22 cellular contexts compared by ENCODE assay signal in genomic region chr20:59824711-59825562, GRCh38.
DNase-seq lines count a peak whose midpoint lies in the region; FAIRE-seq and TF ChIP-seq lines count a peak whose summit lies in the region.
"Had no signal": no experiment of that assay in that cellular context is flagged by ENCODE, and none has a peak within 500 bp of the region (broad histone marks: within the 10 kb centered on the region; RNA-seq: fewer than 3 reads in every experiment).

No MANE protein-coding gene starts in this region.

- in situ Hi-C loops in GM13976 (cut with MboI; ENCODE audit: low sequenced_read_pairs, unreplicated experiment), result no loop called here

- no peaks in the 10 kb centered on the region for H3K36me3 ChIP-seq in osteoblast (ENCODE audit: insufficient read depth, low read length)
- H3K36me3 ChIP-seq: ovary, sigmoid colon had no signal

- no peaks in the 10 kb centered on the region for H3K79me2 ChIP-seq in osteoblast (ENCODE audit: insufficient read depth, low read length)

- no peaks in the 10 kb centered on the region for H4K20me1 ChIP-seq in osteoblast (ENCODE audit: insufficient read depth, low read length)

- no peak overlapping the region for H3K4me2 ChIP-seq in osteoblast (ENCODE audit: insufficient read depth, low read length)

- H3K4me3 ChIP-seq in coronary artery (no peak overlapping the region), osteoblast (ENCODE audit: insufficient read depth, low read length) (no peak overlapping the region)
- H3K4me3 ChIP-seq: ovary, sigmoid colon had no signal

- DNase-seq in NCI-H2029 (lab: John Stamatoyannopoulos, UW), result peak; percentile 12
- no peak for DNase-seq in NCI-H2029 treated with DMSO at 0.1 percent for 48 hours (lab: John Stamatoyannopoulos, UW)
- peak; percentile 7 for DNase-seq in GM13976 (ENCODE audit: low spot score)
- peak; percentile 64 for DNase-seq in coronary artery (ENCODE audit: low spot score)
- DNase-seq in osteoblast (ENCODE audit: insufficient read length, low spot score, missing footprints), result peak; percentile 71
- no peak for DNase-seq in GF-D8 (lab: John Stamatoyannopoulos, UW)
- no peak for DNase-seq in H54 (ENCODE audit: insufficient read length, low spot score)
- DNase-seq in HT-29 (ENCODE audit: low spot score), result no peak
- DNase-seq: 8988T; activated B cell treated with CpG ODN at 0.5 μM for 24 hours; activated gamma-delta T cell treated with Interleukin-2 at 50 U/mL for 16 hours; activated T-cell treated with anti-CD3 and anti-CD28 coated beads for 4 hours; CD4-positive, CD25-positive, alpha-beta regulatory T cell; effector CD4-positive, alpha-beta T cell; erythroblast; foreskin fibroblast; left ventricle myocardium superior; NCI-H1694; NCI-H526; RPMI8226; sigmoid colon had no signal

- TF ChIP-seq POLR2A in H54 (IDR thresholded peaks at IDR 0.05; ENCODE audit: low read depth, low read length), result no peak

- no peaks in the 10 kb centered on the region for H3K27me3 ChIP-seq in osteoblast (ENCODE audit: insufficient read depth, low read length)
- H3K27me3 ChIP-seq: ovary, sigmoid colon had no signal

- no peak overlapping the region for H2AFZ ChIP-seq in osteoblast (ENCODE audit: low read length)

- no peaks in the 10 kb centered on the region for H3K4me1 ChIP-seq in osteoblast (ENCODE audit: insufficient read depth, low read length)

- FAIRE-seq in H54 (lab: Jason Lieb, UNC), result no peak

- no peaks in the 10 kb centered on the region for H3K9me3 ChIP-seq in osteoblast (ENCODE audit: low read depth, low read length)
- H3K9me3 ChIP-seq: ovary, sigmoid colon had no signal

- TF ChIP-seq CTCF in GM13976 (IDR thresholded peaks at IDR 0.05; ENCODE audit: borderline replicate concordance, control extremely low read depth, extremely low read depth, insufficient read depth, missing control alignments) (no peak), coronary artery (IDR thresholded peaks at IDR 0.05) (no peak), osteoblast (IDR thresholded peaks at IDR 0.05; ENCODE audit: extremely low read depth, low read depth, low read length) (no peak)

- H3K27ac ChIP-seq in coronary artery, result no peak overlapping the region
- no peak overlapping the region for H3K27ac ChIP-seq in osteoblast (ENCODE audit: low read depth, low read length)
- H3K27ac ChIP-seq: ovary, sigmoid colon had no signal

Comparison
In these comparisons a context has a peak if more than half of its experiments do, and no peak if none do; other contexts are left out.
1. DNase-seq: peak in NCI-H2029 (single experiment), GM13976 (single experiment), coronary artery (single experiment) and osteoblast (single experiment); none in NCI-H2029 treated with DMSO at 0.1 percent for 48 hours (single experiment), GF-D8 (single experiment), H54 (single experiment) and HT-29 (single experiment).